ENCODE assay signal across 12 cellular contexts in the genomic region with DNA sequence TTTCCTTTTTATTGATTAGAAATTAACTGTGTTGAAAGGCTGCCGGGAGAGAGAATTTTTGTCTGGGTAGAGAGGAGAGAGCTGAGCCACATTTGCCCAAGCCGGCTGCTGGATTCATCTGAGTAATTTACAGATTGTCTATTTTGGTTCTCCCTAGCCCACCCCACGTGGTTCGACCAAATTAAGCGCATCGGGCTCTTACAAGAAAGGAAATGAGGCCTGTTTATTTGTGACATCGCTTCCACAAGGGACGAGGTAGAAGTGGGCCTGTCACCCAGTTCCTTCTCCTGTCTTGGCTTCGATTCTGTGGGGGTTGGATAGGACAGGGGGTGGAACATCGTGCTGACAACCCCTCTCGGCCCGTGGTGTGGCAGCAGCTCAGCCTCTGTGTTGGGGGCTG. TPM values are rescaled to one million over a fixed set of nuclear protein-coding genes. Genes with fewer than 3 reads are reported as not detected.
DNase-seq lines count a peak whose midpoint lies in the region; ATAC-seq and TF ChIP-seq lines count a peak whose summit lies in the region.
"Had no signal": no experiment of that assay in that cellular context is flagged by ENCODE, and none has a peak within 500 bp of the region (broad histone marks: within the 10 kb centered on the region; RNA-seq: fewer than 3 reads in every experiment).

No MANE protein-coding gene starts in this region.

- H3K27ac ChIP-seq in IMR-90 (ENCODE audit: insufficient read depth, low read length) (no peak overlapping the region; the same call in 1 of the 2 replicates), mesenchymal stem cell (ENCODE audit: low read length, poor library complexity, severe bottlenecking) (no peak overlapping the region)
- H3K27ac ChIP-seq: testis had no signal

- no peak for TF ChIP-seq POLR2A in IMR-90 (IDR thresholded peaks at IDR 0.05; ENCODE audit: low read depth, low read length)

- H3K36me3 ChIP-seq in IMR-90 (ENCODE audit: control insufficient read depth, insufficient read depth, low read length) (no peaks in the 10 kb centered on the region), mesenchymal stem cell (ENCODE audit: control insufficient read depth in 1 of 2, insufficient read depth in 2 of 2, low read depth in 1 of 2, low read length in 2 of 2) (no peaks in the 10 kb centered on the region)

- H2BK15ac ChIP-seq in IMR-90 (ENCODE audit: low read depth, low read length) (peak overlapping the region; percentile 70; the same call in 1 of the 3 replicates), mesenchymal stem cell (ENCODE audit: low read depth, poor library complexity, severe bottlenecking) (no peak overlapping the region)

- H3K23ac ChIP-seq in IMR-90 (ENCODE audit: low read depth, low read length) (no peak overlapping the region), mesenchymal stem cell (ENCODE audit: low read length in 2 of 2) (no peak overlapping the region)

- H3K9me3 Mint-ChIP-seq in activated T-helper 17 cell treated with anti-CD3 and anti-CD28 coated beads, Interleukin-2, amount 50 U/mL, for 72 hours = peaks cover 4% of the 10 kb centered on the region

- H3K4ac ChIP-seq in IMR-90 (ENCODE audit: low read depth, low read length) (peak overlapping the region; percentile 66), mesenchymal stem cell (ENCODE audit: low read depth in 1 of 2, low read length in 2 of 2) (no peak overlapping the region)

- intact Hi-C loops in IMR-90 (cut with micrococcal nuclease) = no loop called here

- H3K9ac ChIP-seq in IMR-90 (ENCODE audit: low read depth, low read length) (peak overlapping the region; percentile 25; the same call in 1 of the 2 replicates), mesenchymal stem cell (ENCODE audit: low read length) (no peak overlapping the region)

- H2AK9ac ChIP-seq in IMR-90 (replicated peaks; ENCODE audit: low read depth, low read length, poor library complexity) = no peak overlapping the region

- H3K27me3 ChIP-seq in IMR-90 (ENCODE audit: control insufficient read depth, insufficient read depth, low read length) = no peaks in the 10 kb centered on the region
- no peaks in the 10 kb centered on the region for H3K27me3 ChIP-seq in mesenchymal stem cell (ENCODE audit: control insufficient read depth in 1 of 2, insufficient read depth in 1 of 2, low read length in 2 of 2)
- H3K27me3 ChIP-seq: testis had no signal

- H2AK5ac ChIP-seq in IMR-90 (ENCODE audit: low read depth, low read length) = peak overlapping the region; percentile 72
- H2AK5ac ChIP-seq in mesenchymal stem cell (ENCODE audit: low read length, severe bottlenecking) = no peak overlapping the region

- no peak overlapping the region for H3K27ac Mint-ChIP-seq in activated T-helper 17 cell treated with anti-CD3 and anti-CD28 coated beads, Interleukin-2, amount 50 U/mL, for 72 hours

- H4K20me1 ChIP-seq in IMR-90 (ENCODE audit: insufficient read depth, low read length) = no peaks in the 10 kb centered on the region

- H3K18ac ChIP-seq in IMR-90 (ENCODE audit: low read depth, low read length) = peak overlapping the region; percentile 83
- H3K18ac ChIP-seq in mesenchymal stem cell (ENCODE audit: low read depth in 1 of 2, low read length in 2 of 2) = peak overlapping the region in 1 of 2 experiments; percentile 29

- H3K4me1 Mint-ChIP-seq in activated T-helper 17 cell treated with anti-CD3 and anti-CD28 coated beads, Interleukin-2, amount 50 U/mL, for 72 hours = peaks cover 5% of the 10 kb centered on the region

- no peak for TF ChIP-seq RAD21 in IMR-90 (IDR thresholded peaks at IDR 0.05; ENCODE audit: low read length)

- H2BK20ac ChIP-seq in IMR-90 (ENCODE audit: low read depth, low read length) = peak overlapping the region; percentile 63

- peak; percentile 26 for ATAC-seq in GM18858 (IDR thresholded peaks at IDR 0.05; ENCODE audit: unreplicated experiment)
- ATAC-seq in GM21825 (IDR thresholded peaks at IDR 0.05; ENCODE audit: unreplicated experiment) = peak; percentile 34
- ATAC-seq in IMR-90 (ENCODE audit: low read depth) = no peak
- no peak for ATAC-seq in activated T-helper 17 cell treated with anti-CD3 and anti-CD28 coated beads, Interleukin-2, amount 50 U/mL, for 72 hours (replicated peaks)

- peak overlapping the region; percentile 24 for H4K5ac ChIP-seq in IMR-90 (ENCODE audit: low read depth, low read length)

- H3K4me1 ChIP-seq in IMR-90 (ENCODE audit: control insufficient read depth, insufficient read depth, low read length) (peaks cover 8% of the 10 kb centered on the region), mesenchymal stem cell (ENCODE audit: control insufficient read depth, insufficient read depth, low read depth, low read length) (no peaks in the 10 kb centered on the region)
- H3K4me1 ChIP-seq: testis had no signal

- H2BK120ac ChIP-seq in IMR-90 (ENCODE audit: low read depth, low read length) = peak overlapping the region; percentile 26
- H2BK120ac ChIP-seq in mesenchymal stem cell (ENCODE audit: low read depth, low read length) = no peak overlapping the region

- H3K4me3 ChIP-seq in IMR-90 (ENCODE audit: insufficient read depth, low read depth, low read length) = no peak overlapping the region
- H3K4me3 ChIP-seq in mesenchymal stem cell (ENCODE audit: insufficient read depth in 1 of 2, low read depth in 1 of 2, low read length in 2 of 2) = no peak overlapping the region
- H3K4me3 ChIP-seq: testis had no signal

- DNase-seq in IMR-90 (no peak), mesenchymal stem cell (no peak), SHP77 treated with DMSO at 0.1 percent for 48 hours (lab: John Stamatoyannopoulos, UW) (no peak), H4 (ENCODE audit: low spot score) (no peak), HT-29 (ENCODE audit: low spot score) (no peak)
- DNase-seq: mesendoderm; NCI-H524; stimulated activated CD4-positive, alpha-beta T cell treated with anti-CD3 and anti-CD28 coated beads, Interleukin-12 subunit alpha, Interleukin-12 subunit beta, amount 100 ng/mL, for 4 hours; testis had no signal

- CTCF ChIA-PET in IMR-90 (lab: Yijun Ruan, JAX) = interaction anchor here (0.7 to 1.1 kb wide), 2 partner anchors 13 to 99 kb away, joined by 3 to 5 read pairs; no protein-coding TSS in a partner anchor

- in situ Hi-C loops in IMR-90 (cut with MboI; ENCODE audit: low sequenced_read_pairs) = no loop called here

- H3K56ac ChIP-seq in IMR-90 (ENCODE audit: extremely low read depth, insufficient read depth, low read length) = no peak overlapping the region

- no peak for TF ChIP-seq CTCF in IMR-90 (conservative IDR thresholded peaks at IDR 0.05; ENCODE audit: low read depth, low read length)

- H3K27me3 Mint-ChIP-seq in activated T-helper 17 cell treated with anti-CD3 and anti-CD28 coated beads, Interleukin-2, amount 50 U/mL, for 72 hours = peaks cover 11% of the 10 kb centered on the region

- H4K91ac ChIP-seq in IMR-90 (ENCODE audit: insufficient read depth, low read depth, low read length) (peak overlapping the region; percentile 39), mesenchymal stem cell (ENCODE audit: low read length) (peak overlapping the region; percentile 22)

- BruUV-seq in IMR-90 (replicated peaks; lab: Mats Ljungman, UMichigan) = no TSS peak

- no peak overlapping the region for H3K14ac ChIP-seq in IMR-90 (replicated peaks; ENCODE audit: low read depth, low read length)
- no peak overlapping the region for H3K14ac ChIP-seq in mesenchymal stem cell (ENCODE audit: low read length in 2 of 2)

- H4K8ac ChIP-seq in IMR-90 (ENCODE audit: low read depth in 2 of 2, low read length in 2 of 2) = peak overlapping the region; percentile 16 to 43; a peak in 2 of 4 replicates
- H4K8ac ChIP-seq in mesenchymal stem cell (ENCODE audit: low read length) = no peak overlapping the region

- no peak overlapping the region for H2BK12ac ChIP-seq in mesenchymal stem cell (ENCODE audit: low read length in 2 of 2)

- H2AFZ ChIP-seq in IMR-90 (replicated peaks; ENCODE audit: low read length, poor library complexity) (peak overlapping the region; percentile 19), mesenchymal stem cell (ENCODE audit: low read depth, low read length) (no peak overlapping the region)

- H3K79me1 ChIP-seq in IMR-90 (ENCODE audit: low read depth in 1 of 2, low read length in 2 of 2) (no peaks in the 10 kb centered on the region), mesenchymal stem cell (replicated peaks; ENCODE audit: low read length, poor library complexity, severe bottlenecking) (no peaks in the 10 kb centered on the region)

- dilution Hi-C loops in IMR-90 (cut with HindIII; ENCODE audit: low sequenced_read_pairs, unreplicated experiment) = no loop called here

- no peaks in the 10 kb centered on the region for H3K9me1 ChIP-seq in IMR-90 (ENCODE audit: insufficient read depth, low read length)

- H2BK5ac ChIP-seq in IMR-90 (ENCODE audit: low read depth, low read length, poor library complexity, severe bottlenecking) = peak overlapping the region; percentile 21
- H2BK5ac ChIP-seq in mesenchymal stem cell (ENCODE audit: low read depth, low read length, poor library complexity, severe bottlenecking) = no peak overlapping the region

- H3K4me3 Mint-ChIP-seq in activated T-helper 17 cell treated with anti-CD3 and anti-CD28 coated beads, Interleukin-2, amount 50 U/mL, for 72 hours = no peak overlapping the region

- POLR2A ChIA-PET in IMR-90 (lab: Charles Lee; ENCODE audit: unreplicated experiment) = interaction anchor here (0.6 kb wide), 1 partner anchor 22 kb away, joined by 5 read pairs; no protein-coding TSS in a partner anchor

- H3K36me3 Mint-ChIP-seq in activated T-helper 17 cell treated with anti-CD3 and anti-CD28 coated beads, Interleukin-2, amount 50 U/mL, for 72 hours (ENCODE audit: low read depth) = no peaks in the 10 kb centered on the region

- H3K4me2 ChIP-seq in IMR-90 (ENCODE audit: low read depth, low read length) (no peak overlapping the region), mesenchymal stem cell (ENCODE audit: low read length, poor library complexity, severe bottlenecking) (no peak overlapping the region)

- peaks cover 5% of the 10 kb centered on the region; the same call in 1 of the 2 replicates for H3K9me3 ChIP-seq in IMR-90 (ENCODE audit: control insufficient read depth, insufficient read depth, low read length)
- peaks cover 9% of the 10 kb centered on the region for H3K9me3 ChIP-seq in mesenchymal stem cell (ENCODE audit: control insufficient read depth, low read length)
- H3K9me3 ChIP-seq: testis had no signal

- WGBS in IMR-90 (ENCODE audit: extremely low coverage in 2 of 2, insufficient read length in 1 of 2), 2 experiments = 60% methylated on average over 1 of the region's 12 CpGs; no CpG with 5 or more reads in 1 of the 2 experiments
- 93% methylated on average over 12 of the region's 12 CpGs for WGBS in mesenchymal stem cell

TF ChIP-seq in IMR-90, 13 proteins besides CTCF, POLR2A, EP300 and RAD21 (continues in another document):
- no peak for TF ChIP-seq CHD1 (IDR thresholded peaks at IDR 0.05; ENCODE audit: low read depth, low read length)

RNA-seq across cellular contexts. Expression of gene SYT17, which starts 42.9 kb away (rescaled TPM):
- total RNA-seq in IMR-90 (2012; rRNA removed) = not detected in 2 replicates
- polyA plus RNA-seq in IMR-90 (2012; rRNA removed) = not detected in 2 replicates
- 0.05 and 0.57 TPM in 2 replicates for polyA plus RNA-seq in IMR-90 (2012; cell fraction: cytosol; rRNA removed)
- 0.22 and 0.24 TPM in 2 replicates for polyA plus RNA-seq in IMR-90 (2012; cell fraction: nucleus; rRNA removed; ENCODE audit: low replicate concordance)
- 5.4 TPM for polyA plus RNA-seq in mesenchymal stem cell (2013, experiment 1 of 2)
- 5.0 TPM for polyA plus RNA-seq in mesenchymal stem cell (2013, experiment 2 of 2)
- not detected for total RNA-seq in activated T-helper 17 cell treated with anti-CD3 and anti-CD28 coated beads, Interleukin-2, amount 50 U/mL, for 72 hours
- total RNA-seq in H4 (2014; rRNA removed; shearing (Covaris generic)) = 2.1 and 3.2 TPM in 2 replicates
- 0.38 and 0.57 TPM in 2 replicates for total RNA-seq in HT-29 (2014; rRNA removed; shearing (Covaris generic))

Comparison
In these comparisons a context has a peak if more than half of its experiments do, and no peak if none do; other contexts are left out.
1. ATAC-seq: peak in GM18858 (single experiment) and GM21825 (single experiment); none in IMR-90 (single experiment) and activated T-helper 17 cell treated with anti-CD3 and anti-CD28 coated beads, Interleukin-2, amount 50 U/mL, for 72 hours (single experiment).